In genomic region chr15:29323557-29323956, GRCh38 we compare ENCODE assay signal across 1 cellular context.
TF ChIP-seq lines count a peak whose summit lies in the region.

No MANE protein-coding gene starts in this region.

TF ChIP-seq in GM23338, 12 proteins besides CTCF, POLR2A, EP300 and RAD21 (continued from another document):
- no peak for TF ChIP-seq ZNF462 (CRISPR knock-in tag; IDR thresholded peaks at IDR 0.05)
- TF ChIP-seq EZH2phosphoT487 (IDR thresholded peaks at IDR 0.05; ENCODE audit: unreplicated experiment) = no peak
